16 cellular contexts compared by ENCODE assay signal in genomic region chr18:26511339-26512071, GRCh38. TPM values are rescaled to one million over a fixed set of nuclear protein-coding genes. Genes with fewer than 3 reads are reported as not detected.
DNase-seq lines count a peak whose midpoint lies in the region; ATAC-seq and TF ChIP-seq lines count a peak whose summit lies in the region.
"Had no signal": no experiment of that assay in that cellular context is flagged by ENCODE, and none has a peak within 500 bp of the region (broad histone marks: within the 10 kb centered on the region; RNA-seq: fewer than 3 reads in every experiment).

No MANE protein-coding gene starts in this region.

- H3K27me3 ChIP-seq in left ventricle myocardium inferior (ENCODE audit: low read depth) (no peaks in the 10 kb centered on the region), subcutaneous abdominal adipose tissue (ENCODE audit: control insufficient read depth in 5 of 5, insufficient read depth in 4 of 5, low read length in 5 of 5) (no peaks in the 10 kb centered on the region)
- H3K27me3 ChIP-seq: dorsolateral prefrontal cortex, thyroid gland had no signal

- peak overlapping the region; percentile 68 for H3K27ac ChIP-seq in left ventricle myocardium inferior (replicated peaks)
- peak overlapping the region; percentile 4 for H3K27ac ChIP-seq in subcutaneous abdominal adipose tissue (ENCODE audit: low read depth, low read length)
- H3K27ac ChIP-seq: SK-N-MC, thyroid gland had no signal

- H3K9ac ChIP-seq in subcutaneous abdominal adipose tissue (ENCODE audit: low read length in 5 of 5): no peak overlapping the region

- H3K4me1 ChIP-seq in left ventricle myocardium inferior: peaks cover 79% of the 10 kb centered on the region
- peaks cover 3 to 35% (median 25%) of the 10 kb centered on the region in 5 donors for H3K4me1 ChIP-seq in subcutaneous abdominal adipose tissue (ENCODE audit: control insufficient read depth in 5 of 5, insufficient read depth in 5 of 5, low read length in 5 of 5)

- DNase-seq in NCI-H146 (lab: John Stamatoyannopoulos, UW): peak; percentile 3
- no peak for DNase-seq in NCI-H146 treated with DMSO at 0.1 percent for 48 hours (lab: John Stamatoyannopoulos, UW; ENCODE audit: unreplicated experiment)
- peak; percentile 96 for DNase-seq in NCI-H748 (lab: John Stamatoyannopoulos, UW; ENCODE audit: unreplicated experiment)
- DNase-seq in left ventricle myocardium inferior: no peak
- DNase-seq in middle frontal gyrus (ENCODE audit: extremely low spot score, low spot score): no peak
- no peak for DNase-seq in iPS-NIHi11 (ENCODE audit: low spot score)
- DNase-seq: 8988T; activated CD4-positive, alpha-beta T cell treated with anti-CD3 and anti-CD28 coated beads for 1 hour; CD4-positive, alpha-beta memory T cell; dorsolateral prefrontal cortex; naive thymus-derived CD8-positive, alpha-beta T cell; thyroid gland had no signal

- TF ChIP-seq CTCF in left ventricle myocardium inferior (IDR thresholded peaks at IDR 0.05; ENCODE audit: borderline replicate concordance): no peak

- H3K4me3 ChIP-seq in left ventricle myocardium inferior (peak overlapping the region; percentile 16), subcutaneous abdominal adipose tissue (ENCODE audit: low read depth in 1 of 5, low read length in 5 of 5) (peak overlapping the region in 3 of 5 donors; percentile 23 to 40 (median 39))
- H3K4me3 ChIP-seq: dorsolateral prefrontal cortex, SK-N-MC, smooth muscle cell, thyroid gland had no signal

- ATAC-seq in GM19397 (IDR thresholded peaks at IDR 0.05; ENCODE audit: unreplicated experiment): no peak
- ATAC-seq: naive thymus-derived CD8-positive, alpha-beta T cell had no signal

- no peaks in the 10 kb centered on the region for H3K9me3 ChIP-seq in left ventricle myocardium inferior (replicated peaks)
- H3K9me3 ChIP-seq in subcutaneous abdominal adipose tissue (ENCODE audit: control insufficient read depth in 5 of 5, low read length in 5 of 5): no peaks in the 10 kb centered on the region
- H3K9me3 ChIP-seq: thyroid gland had no signal

- intact Hi-C loops in left ventricle myocardium inferior (cut with micrococcal nuclease): no loop called here

- H3K36me3 ChIP-seq in left ventricle myocardium inferior (no peaks in the 10 kb centered on the region), subcutaneous abdominal adipose tissue (ENCODE audit: control insufficient read depth in 5 of 5, insufficient read depth in 5 of 5, low read length in 5 of 5) (no peaks in the 10 kb centered on the region)
- H3K36me3 ChIP-seq: thyroid gland had no signal

RNA-seq across cellular contexts. Expression of gene KCTD1, which starts 36.8 kb away (rescaled TPM):
- 6.4 TPM for total RNA-seq in left ventricle myocardium inferior

Comparison
In these comparisons a context has a peak if more than half of its experiments do, and no peak if none do; other contexts are left out.
1. DNase-seq: peak in NCI-H146 (single experiment) and NCI-H748 (single experiment); none in NCI-H146 treated with DMSO at 0.1 percent for 48 hours (single experiment), left ventricle myocardium inferior (single experiment), middle frontal gyrus (single experiment) and iPS-NIHi11 (single experiment).